21 cellular contexts compared by ENCODE assay signal in genomic region chr17:27514595-27515413, GRCh38. TPM values are rescaled to one million over a fixed set of nuclear protein-coding genes. Genes with fewer than 3 reads are reported as not detected.
DNase-seq lines count a peak whose midpoint lies in the region; ATAC-seq, FAIRE-seq and TF ChIP-seq lines count a peak whose summit lies in the region.
"Had no signal": no experiment of that assay in that cellular context is flagged by ENCODE, and none has a peak within 500 bp of the region (broad histone marks: within the 10 kb centered on the region; RNA-seq: fewer than 3 reads in every experiment).

No MANE protein-coding gene starts in this region.

- no peak for TF ChIP-seq CTCF in HEK293 (tag by site-specific recombination; IDR thresholded peaks at IDR 0.05)
- no peak for TF ChIP-seq CTCF in brain (conservative IDR thresholded peaks at IDR 0.05)
- TF ChIP-seq CTCF in mucosa of descending colon (IDR thresholded peaks at IDR 0.05) = no peak

- FAIRE-seq in islet of Langerhans (lab: Jason Lieb, UNC) = peak; percentile 84
- FAIRE-seq in urothelium cell line (lab: Jason Lieb, UNC) = no peak
- FAIRE-seq: H54, HTR-8/SVneo had no signal

- H3K4me3 ChIP-seq in HEK293 (ENCODE audit: low read depth, low read length) (no peak overlapping the region), mucosa of descending colon (no peak overlapping the region)
- H3K4me3 ChIP-seq: MG63, Peyer's patch had no signal

- peak overlapping the region in 1 of 5 experiments; percentile 41 for H3K4me3 Mint-ChIP-seq in brain
- H3K4me3 Mint-ChIP-seq: CD4-positive, alpha-beta memory T cell had no signal

- POLR2A ChIA-PET in HEK293 (lab: Yijun Ruan, JAX) = no interaction called here

- peaks cover 4% of the 10 kb centered on the region; the same call in 1 of the 2 replicates for H3K4me1 ChIP-seq in HEK293 (ENCODE audit: control insufficient read depth, insufficient read depth, low read length)
- no peaks in the 10 kb centered on the region for H3K4me1 ChIP-seq in mucosa of descending colon (ENCODE audit: low read depth)
- H3K4me1 ChIP-seq: BE2C had no signal

- H3K4me1 Mint-ChIP-seq in brain = peaks cover 94% of the 10 kb centered on the region

- peaks cover 3% of the 10 kb centered on the region for H3K27me3 Mint-ChIP-seq in brain
- H3K27me3 Mint-ChIP-seq: CD4-positive, alpha-beta memory T cell had no signal

- CTCF ChIA-PET in HEK293 (lab: Yijun Ruan, JAX) = interaction anchor here (0.8 to 1.9 kb wide), 4 partner anchors 10 to 89 kb away, joined by 3 to 5 read pairs (median 4); no protein-coding TSS in a partner anchor

- intact Hi-C loops in mucosa of descending colon (cut with DNase I, micrococcal nuclease) = loop anchor here in 1 of 2 donors (10.0 kb wide), 1 partner anchor 50 kb away; no protein-coding TSS in a partner anchor

- ATAC-seq in mucosa of descending colon (no peak), GM21367 (IDR thresholded peaks at IDR 0.05; ENCODE audit: unreplicated experiment) (no peak)
- ATAC-seq: SK-N-SH treated with all-trans-retinoic acid at 6 μM for 48 hours had no signal

- peak; percentile 24 for DNase-seq in superior temporal gyrus (ENCODE audit: extremely low spot score)
- no peak for DNase-seq in NCI-H526 treated with DMSO at 0.1 percent for 48 hours (lab: John Stamatoyannopoulos, UW)
- DNase-seq in urothelium cell line (ENCODE audit: low spot score) = no peak
- DNase-seq in mucosa of descending colon = no peak
- DNase-seq: BE2C; CD4-positive, alpha-beta memory T cell; GF-D8; MG63; NCI-H1105; NCI-H1930; NCI-H2171 treated with DMSO at 0.1 percent for 48 hours; Peyer's patch; Right ventricle myocardium superior had no signal

- peaks cover 0 to 2% (median 0%) of the 10 kb centered on the region in 5 experiments for H3K9me3 Mint-ChIP-seq in brain
- H3K9me3 Mint-ChIP-seq: CD4-positive, alpha-beta memory T cell had no signal

- H3K9me3 ChIP-seq in HEK293 (ENCODE audit: control insufficient read depth, insufficient read depth, low read depth, low read length) = no peaks in the 10 kb centered on the region
- H3K9me3 ChIP-seq in mucosa of descending colon = no peaks in the 10 kb centered on the region
- H3K9me3 ChIP-seq: BE2C, MG63, Peyer's patch had no signal

- H3K27ac ChIP-seq in HEK293 (ENCODE audit: extremely low read depth, low read depth, low read length) = no peak overlapping the region
- H3K27ac ChIP-seq: KMS-11, Peyer's patch had no signal

- H3K36me3 Mint-ChIP-seq in brain = no peaks in the 10 kb centered on the region
- H3K36me3 Mint-ChIP-seq: CD4-positive, alpha-beta memory T cell had no signal

- H3K27ac Mint-ChIP-seq in brain = peak overlapping the region in 4 of 5 experiments; percentile 6 to 90 (median 78)

- H3K36me3 ChIP-seq in HEK293 (ENCODE audit: control insufficient read depth in 2 of 2, insufficient read depth in 1 of 2, low read length in 2 of 2) (no peaks in the 10 kb centered on the region), mucosa of descending colon (ENCODE audit: low read depth) (no peaks in the 10 kb centered on the region)
- H3K36me3 ChIP-seq: BE2C, MG63, Peyer's patch had no signal

TF ChIP-seq in HEK293, 187 proteins besides CTCF, POLR2A, EP300 and RAD21:
- TF ChIP-seq SP2 (tag by site-specific recombination; IDR thresholded peaks at IDR 0.05) = no peak
- TF ChIP-seq ZNF596 (tag by site-specific recombination; IDR thresholded peaks at IDR 0.05) = no peak
- no peak for TF ChIP-seq ZNF654 (tag by site-specific recombination; IDR thresholded peaks at IDR 0.05; ENCODE audit: low read depth)
- peak; percentile 49 for TF ChIP-seq PRDM6 (tag by site-specific recombination; IDR thresholded peaks at IDR 0.05)
- TF ChIP-seq BCL6B (tag by site-specific recombination; IDR thresholded peaks at IDR 0.05) = peak; percentile 61; the same call in 1 of the 2 replicates
- no peak for TF ChIP-seq OSR2 (tag by site-specific recombination; IDR thresholded peaks at IDR 0.05)
- TF ChIP-seq PRDM1 (tag by site-specific recombination; IDR thresholded peaks at IDR 0.05) = peak; percentile 53
- no peak for TF ChIP-seq ZNF202 (tag by site-specific recombination; IDR thresholded peaks at IDR 0.05; ENCODE audit: borderline replicate concordance)

RNA-seq across cellular contexts. Expression of gene KSR1, which starts 58.6 kb away (rescaled TPM):
- polyA plus RNA-seq in brain (ENCODE audit: insufficient read depth, low read depth, low replicate concordance) = 12.5 TPM
- total RNA-seq in mucosa of descending colon = 10 to 100 TPM; 20.5 to 50.4 (median 21.3) TPM
